In genomic region chr3:112642912-112643506, GRCh38 we compare ENCODE assay signal across 8 cellular contexts. TPM values are rescaled to one million over a fixed set of nuclear protein-coding genes. Genes with fewer than 3 reads are reported as not detected.
A peak's percentile ranks its signal among the peaks of the same experiment; 100 is the strongest.
DNase-seq lines count a peak whose midpoint lies in the region; ATAC-seq and TF ChIP-seq lines count a peak whose summit lies in the region.

No MANE protein-coding gene starts in this region.

- TF ChIP-seq CTCF in GM12873 (IDR thresholded peaks at IDR 0.05; ENCODE audit: insufficient read depth, low read depth, low read length, missing control alignments) (peak; percentile 87), heart right ventricle (IDR thresholded peaks at IDR 0.05) (peak; percentile 39 to 89 (median 79))

- no peaks in the 10 kb centered on the region for H3K9me3 ChIP-seq in heart right ventricle

- H3K27me3 ChIP-seq in heart right ventricle = peaks cover 0 to 19% (median 9%) of the 10 kb centered on the region in 7 donors
- no peaks in the 10 kb centered on the region for H3K27me3 ChIP-seq in rectal smooth muscle tissue (ENCODE audit: control insufficient read depth, insufficient read depth, low read length)

- DNase-seq in NCI-H1105 (lab: John Stamatoyannopoulos, UW) (peak; percentile 75), SKM-1 (lab: John Stamatoyannopoulos, UW; ENCODE audit: unreplicated experiment) (peak; percentile 54), heart right ventricle (peak; percentile 69 to 87)
- peak; percentile 76 for DNase-seq in activated naive CD8-positive, alpha-beta T cell treated with anti-CD3 and anti-CD28 coated beads for 36 hours

- WGBS in heart right ventricle, 2 donors = 9 to 11% methylated on average over 10 of the region's 10 CpGs

- no peak overlapping the region for H3K9ac ChIP-seq in rectal smooth muscle tissue (ENCODE audit: low read length)

- H3K36me3 Mint-ChIP-seq in activated naive CD8-positive, alpha-beta T cell treated with anti-CD3 and anti-CD28 coated beads for 36 hours = no peaks in the 10 kb centered on the region

- H3K27ac Mint-ChIP-seq in activated naive CD8-positive, alpha-beta T cell treated with anti-CD3 and anti-CD28 coated beads for 36 hours = no peak overlapping the region

- intact Hi-C loops in heart right ventricle (cut with DNase I) = loop anchor here (1.0 to 10.0 kb wide), 10 partner anchors 58 to 1322 kb away; partner anchors contain the start of gene CD200R1 (in 3 of the 10)

- H3K27ac ChIP-seq in heart right ventricle (peak overlapping the region in 5 of 10 donors; percentile 49 to 90 (median 68)), rectal smooth muscle tissue (ENCODE audit: low read depth, low read length) (no peak overlapping the region)

- peak; percentile 96 for ATAC-seq in HG02678 (IDR thresholded peaks at IDR 0.05; ENCODE audit: unreplicated experiment)
- peak; percentile 85 to 91 (median 88) for ATAC-seq in heart right ventricle
- ATAC-seq in HG03469 (IDR thresholded peaks at IDR 0.05; ENCODE audit: unreplicated experiment) = no peak

- H3K4me1 ChIP-seq in heart right ventricle = peaks cover 0 to 37% (median 25%) of the 10 kb centered on the region in 9 donors
- H3K4me1 ChIP-seq in rectal smooth muscle tissue (ENCODE audit: control insufficient read depth, insufficient read depth, low read length) = peaks cover 11% of the 10 kb centered on the region

- H3K27me3 Mint-ChIP-seq in activated naive CD8-positive, alpha-beta T cell treated with anti-CD3 and anti-CD28 coated beads for 36 hours = peaks cover 10% of the 10 kb centered on the region

- H3K4me3 Mint-ChIP-seq in activated naive CD8-positive, alpha-beta T cell treated with anti-CD3 and anti-CD28 coated beads for 36 hours = peak overlapping the region; percentile 64

- H3K4me3 ChIP-seq in heart right ventricle = peak overlapping the region in 5 of 10 donors; percentile 16 to 43 (median 21)
- peak overlapping the region; percentile 32 for H3K4me3 ChIP-seq in rectal smooth muscle tissue (ENCODE audit: low read length)

- H3K9me3 Mint-ChIP-seq in activated naive CD8-positive, alpha-beta T cell treated with anti-CD3 and anti-CD28 coated beads for 36 hours = no peaks in the 10 kb centered on the region

- no peaks in the 10 kb centered on the region for H3K36me3 ChIP-seq in heart right ventricle
- H3K36me3 ChIP-seq in rectal smooth muscle tissue (ENCODE audit: control insufficient read depth, insufficient read depth, low read length) = no peaks in the 10 kb centered on the region

- peaks cover 15% of the 10 kb centered on the region for H3K4me1 Mint-ChIP-seq in activated naive CD8-positive, alpha-beta T cell treated with anti-CD3 and anti-CD28 coated beads for 36 hours

RNA-seq across cellular contexts. Expression of gene CCDC80, which starts 2.1 kb away (rescaled TPM):
- total RNA-seq in activated naive CD8-positive, alpha-beta T cell treated with anti-CD3 and anti-CD28 coated beads for 36 hours = not detected
- 100 to 1,000 TPM in 5 of 10 donors, 10 to 100 TPM in 5; 38.6 to 223 (median 99.3) TPM for total RNA-seq in heart right ventricle
- polyA plus RNA-seq in heart right ventricle = 10 to 100 TPM; 19.8 to 28.7 TPM

Comparison
In these comparisons a context has a peak if more than half of its experiments do, and no peak if none do; other contexts are left out.
1. RNA of gene CCDC80, which starts 2.1 kb away (total RNA-seq): 38.6 to 223 TPM in heart right ventricle; not detected in activated naive CD8-positive, alpha-beta T cell treated with anti-CD3 and anti-CD28 coated beads for 36 hours; every median in the first group is over 10 times any median in the second.
2. Peak in every context shown above with its lines, with median percentiles within 50 percentile points of each other: DNase-seq.